Comparison of ENCODE assay signal across 9 cellular contexts in genomic region chr5:11385251-11385900, GRCh38.
A peak's percentile ranks its signal among the peaks of the same experiment; 100 is the strongest.
DNase-seq lines count a peak whose midpoint lies in the region; TF ChIP-seq lines count a peak whose summit lies in the region.
"Had no signal": no experiment of that assay in that cellular context is flagged by ENCODE, and none has a peak within 500 bp of the region (broad histone marks: within the 10 kb centered on the region; RNA-seq: fewer than 3 reads in every experiment).

No MANE protein-coding gene starts in this region.

- no peak overlapping the region for H2BK120ac ChIP-seq in mesendoderm (ENCODE audit: low read depth, low read length)

- H3K4me1 ChIP-seq in breast epithelium: no peaks in the 10 kb centered on the region
- no peaks in the 10 kb centered on the region for H3K4me1 ChIP-seq in mesendoderm (ENCODE audit: control insufficient read depth, low read depth, low read length)

- no peak overlapping the region for H3K18ac ChIP-seq in mesendoderm (ENCODE audit: low read length)

- intact Hi-C loops in breast epithelium (cut with DNase I; ENCODE audit: low total_unique reads): no loop called here
- intact Hi-C loops in MCF 10A (cut with micrococcal nuclease): no loop called here

- H3K9me3 ChIP-seq in breast epithelium: no peaks in the 10 kb centered on the region

- H4K8ac ChIP-seq in mesendoderm (ENCODE audit: low read depth, low read length): no peak overlapping the region

- no peaks in the 10 kb centered on the region for H3K79me1 ChIP-seq in mesendoderm (ENCODE audit: low read length)

- no peak overlapping the region for H2BK5ac ChIP-seq in mesendoderm (ENCODE audit: low read length)

- no peaks in the 10 kb centered on the region for H3K4me1 Mint-ChIP-seq in MCF 10A (ENCODE audit: insufficient read depth, unreplicated experiment)
- H3K4me1 Mint-ChIP-seq in type B pancreatic cell (ENCODE audit: unreplicated experiment): peaks cover 10% of the 10 kb centered on the region

- H3K27ac ChIP-seq in breast epithelium (no peak overlapping the region), caudate nucleus (ENCODE audit: low read depth, low read length) (peak overlapping the region; percentile 83), mesendoderm (ENCODE audit: low read depth, low read length) (no peak overlapping the region)

- DNase-seq in breast epithelium (ENCODE audit: low spot score in 2 of 2) (no peak), MCF 10A (ENCODE audit: unreplicated experiment) (no peak), caudate nucleus (lab: John Stamatoyannopoulos, UW) (peak in 4 of 61 donors; percentile 49 to 73 (median 56)), mesendoderm (no peak), type B pancreatic cell (ENCODE audit: extremely low spot score, unreplicated experiment) (no peak), HK-2 (ENCODE audit: unreplicated experiment) (no peak), NCI-H187 (lab: John Stamatoyannopoulos, UW) (no peak)
- DNase-seq in stimulated activated naive CD4-positive, alpha-beta T cell (lab: John Stamatoyannopoulos, UW): no peak
- DNase-seq: activated CD4-positive, alpha-beta T cell treated with anti-CD3 and anti-CD28 coated beads for 4 hours had no signal

- no CpG with 5 or more reads among the region's 33 CpGs for WGBS in mesendoderm (ENCODE audit: extremely low coverage, insufficient coverage, low lambda C conversion rate)

- no peaks in the 10 kb centered on the region for H3K9me3 Mint-ChIP-seq in MCF 10A (ENCODE audit: unreplicated experiment)
- H3K9me3 Mint-ChIP-seq in type B pancreatic cell: no peaks in the 10 kb centered on the region

- no peak overlapping the region for H2BK15ac ChIP-seq in mesendoderm (replicated peaks; ENCODE audit: low read depth)

- H3K36me3 Mint-ChIP-seq in MCF 10A (ENCODE audit: insufficient read depth, unreplicated experiment) (no peaks in the 10 kb centered on the region), type B pancreatic cell (peaks cover 7% of the 10 kb centered on the region)

- no peak overlapping the region for H4K5ac ChIP-seq in mesendoderm (ENCODE audit: low read length)

- H3K27me3 Mint-ChIP-seq in MCF 10A (ENCODE audit: insufficient read depth, unreplicated experiment): peaks cover under 1% of the 10 kb centered on the region
- peaks cover 77% of the 10 kb centered on the region for H3K27me3 Mint-ChIP-seq in type B pancreatic cell

- H3K36me3 ChIP-seq in breast epithelium: no peaks in the 10 kb centered on the region
- no peaks in the 10 kb centered on the region for H3K36me3 ChIP-seq in mesendoderm (ENCODE audit: control insufficient read depth, insufficient read depth, low read length)

- CTCF ChIA-PET in MCF 10A (lab: Yijun Ruan, JAX): no interaction called here

- peak overlapping the region; percentile 17 to 64 (median 44) for H3K4me3 ChIP-seq in breast epithelium
- H3K4me3 ChIP-seq in mesendoderm (ENCODE audit: low read length): no peak overlapping the region

- TF ChIP-seq CTCF in breast epithelium (IDR thresholded peaks at IDR 0.05) (no peak), MCF 10A (IDR thresholded peaks at IDR 0.05; ENCODE audit: unreplicated experiment) (no peak), type B pancreatic cell (conservative IDR thresholded peaks at IDR 0.05) (no peak)

- POLR2A ChIA-PET in MCF 10A (lab: Yijun Ruan, JAX): no interaction called here

- no peak overlapping the region for H3K56ac ChIP-seq in mesendoderm (ENCODE audit: low read length)

- no peak overlapping the region for H2AK5ac ChIP-seq in mesendoderm (ENCODE audit: low read length)

- H3K4me3 Mint-ChIP-seq in MCF 10A (ENCODE audit: unreplicated experiment) (no peak overlapping the region), type B pancreatic cell (peak overlapping the region; percentile 82)

- peak overlapping the region; percentile 38 for H3K4me2 ChIP-seq in mesendoderm (ENCODE audit: low read length)

- H3K23ac ChIP-seq in mesendoderm (ENCODE audit: low read length): no peak overlapping the region

- H3K9ac ChIP-seq in mesendoderm (ENCODE audit: low read length): no peak overlapping the region

- no peak for TF ChIP-seq POLR2A in breast epithelium (IDR thresholded peaks at IDR 0.05)

- no peaks in the 10 kb centered on the region for H3K79me2 ChIP-seq in mesendoderm (ENCODE audit: control insufficient read depth, insufficient read depth, low read length)

- no TSS peak for BruUV-seq in MCF 10A (replicated peaks; lab: Mats Ljungman, UMichigan)

- H3K4ac ChIP-seq in mesendoderm (ENCODE audit: low read depth, low read length): no peak overlapping the region

- peaks cover 0 to 4% of the 10 kb centered on the region in 2 donors for H3K27me3 ChIP-seq in breast epithelium
- peaks cover 10% of the 10 kb centered on the region for H3K27me3 ChIP-seq in mesendoderm (ENCODE audit: insufficient read depth, low read length, poor library complexity)

- no peak overlapping the region for H3K27ac Mint-ChIP-seq in MCF 10A (ENCODE audit: low read depth, unreplicated experiment)
- H3K27ac Mint-ChIP-seq in type B pancreatic cell: peak overlapping the region; percentile 55
